Comparison of ENCODE assay signal across 21 cellular contexts in the genomic region with DNA sequence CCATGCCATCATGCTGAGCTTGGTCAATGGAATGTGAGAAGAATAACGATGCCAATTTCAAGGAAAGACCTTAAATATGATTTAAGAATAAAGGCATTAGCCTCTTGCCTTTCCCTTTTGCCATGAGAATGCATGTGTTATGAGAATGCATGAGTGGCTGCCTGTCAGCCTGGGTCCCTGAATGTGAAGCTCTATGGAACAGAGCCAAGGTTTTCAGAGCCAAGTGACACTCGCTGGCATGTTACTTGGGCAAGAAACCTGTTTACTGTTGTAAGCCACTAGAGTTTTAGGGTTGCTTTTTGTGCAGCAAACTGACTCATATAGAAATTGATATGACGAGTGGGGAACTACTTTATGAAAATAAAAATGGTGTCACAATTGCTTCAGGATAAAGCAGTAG.
DNase-seq lines count a peak whose midpoint lies in the region; TF ChIP-seq lines count a peak whose summit lies in the region.
"Had no signal": no experiment of that assay in that cellular context is flagged by ENCODE, and none has a peak within 500 bp of the region (broad histone marks: within the 10 kb centered on the region; RNA-seq: fewer than 3 reads in every experiment).

No MANE protein-coding gene starts in this region.

- TF ChIP-seq EP300 in Ishikawa (IDR thresholded peaks at IDR 0.05; ENCODE audit: borderline replicate concordance): no peak

- H3K4me3 ChIP-seq in BE2C (ENCODE audit: low read depth, low read length): no peak overlapping the region
- H3K4me3 ChIP-seq in left ventricle myocardium inferior: no peak overlapping the region
- H3K4me3 ChIP-seq: gastroesophageal sphincter, GM12878, spleen, tibial artery had no signal

- TF ChIP-seq CTCF in BE2C (IDR thresholded peaks at IDR 0.05; ENCODE audit: low read depth, low read length): no peak
- no peak for TF ChIP-seq CTCF in left ventricle myocardium inferior (IDR thresholded peaks at IDR 0.05; ENCODE audit: borderline replicate concordance)
- no peak for TF ChIP-seq CTCF in RWPE1 (conservative IDR thresholded peaks at IDR 0.05; ENCODE audit: low read depth)

- intact Hi-C loops in left ventricle myocardium inferior (cut with micrococcal nuclease): no loop called here

- peak overlapping the region; percentile 37 for H3K27ac ChIP-seq in left ventricle myocardium inferior (replicated peaks)
- H3K27ac ChIP-seq in RWPE1: no peak overlapping the region
- H3K27ac ChIP-seq: gastroesophageal sphincter, spleen, tibial artery, WERI-Rb-1 had no signal

- H3K36me3 ChIP-seq in BE2C (no peaks in the 10 kb centered on the region), left ventricle myocardium inferior (no peaks in the 10 kb centered on the region)
- H3K36me3 ChIP-seq: gastroesophageal sphincter, spleen, tibial artery, WERI-Rb-1 had no signal

- DNase-seq in BE2C (peak; percentile 36), NCI-H446 treated with DMSO at 0.1 percent for 48 hours (lab: John Stamatoyannopoulos, UW) (peak; percentile 51), left ventricle myocardium inferior (peak; percentile 24), activated gamma-delta T cell (lab: John Stamatoyannopoulos, UW) (no peak), RWPE1 (ENCODE audit: low spot score) (no peak)
- no peak for DNase-seq in activated CD8-positive, alpha-beta memory T cell treated with anti-CD3 and anti-CD28 coated beads, Interleukin-2, amount 50 U/mL, for 48 hours
- DNase-seq: activated CD4-positive, alpha-beta T cell treated with anti-CD3 and anti-CD28 coated beads, Interleukin-2, amount 50 U/mL, for 1 hour; CD4-positive, alpha-beta memory T cell; effector memory CD4-positive, alpha-beta T cell; kidney; naive B cell; NCI-H1092; NCI-H2227 treated with DMSO at 0.1 percent for 48 hours; spleen; stimulated activated CD4-positive, alpha-beta T cell treated with anti-CD3 and anti-CD28 coated beads, Interleukin-4, amount 100 ng/mL, for 4 hours; stimulated activated naive CD8-positive, alpha-beta T cell treated with anti-CD3 and anti-CD28 coated beads, Interleukin-15, Interleukin-2, amounts not matched to agents 100 U/mL and 50 U/mL, for 24 hours; tibial artery; WERI-Rb-1 had no signal

- POLR2A ChIA-PET in RWPE1 (lab: Yijun Ruan, JAX; ENCODE audit: low non-redundant PET): no interaction called here

- CTCF ChIA-PET in RWPE1 (lab: Yijun Ruan, JAX): no interaction called here

- H3K27me3 ChIP-seq in BE2C: no peaks in the 10 kb centered on the region
- H3K27me3 ChIP-seq in left ventricle myocardium inferior (ENCODE audit: low read depth): no peaks in the 10 kb centered on the region
- H3K27me3 ChIP-seq: gastroesophageal sphincter, tibial artery had no signal

- H3K4me1 ChIP-seq in BE2C: peaks cover 7% of the 10 kb centered on the region; the same call in 1 of the 2 replicates
- peaks cover 14% of the 10 kb centered on the region for H3K4me1 ChIP-seq in left ventricle myocardium inferior

- TF ChIP-seq RAD21 in Ishikawa (IDR thresholded peaks at IDR 0.05; ENCODE audit: low read depth): no peak

- no peaks in the 10 kb centered on the region for H3K9me3 ChIP-seq in BE2C
- no peaks in the 10 kb centered on the region for H3K9me3 ChIP-seq in left ventricle myocardium inferior (replicated peaks)
- H3K9me3 ChIP-seq: tibial artery had no signal

TF ChIP-seq in Ishikawa, 13 proteins besides CTCF, POLR2A, EP300 and RAD21:
- TF ChIP-seq TCF12 (IDR thresholded peaks at IDR 0.05; ENCODE audit: low read depth) (no peak), NFIC (IDR thresholded peaks at IDR 0.05) (0 out of 2 replicates have a peak, but pooled peaks have one; percentile 32), CREB1 (IDR thresholded peaks at IDR 0.05; ENCODE audit: low read depth) (no peak), YY1 (IDR thresholded peaks at IDR 0.05; ENCODE audit: low read depth) (no peak)
- TF ChIP-seq, protein P1, sequence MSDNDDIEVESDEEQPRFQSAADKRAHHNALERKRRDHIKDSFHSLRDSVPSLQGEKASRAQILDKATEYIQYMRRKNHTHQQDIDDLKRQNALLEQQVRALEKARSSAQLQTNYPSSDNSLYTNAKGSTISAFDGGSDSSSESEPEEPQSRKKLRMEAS (IDR thresholded peaks at IDR 0.05): no peak
- TF ChIP-seq, protein P2, sequence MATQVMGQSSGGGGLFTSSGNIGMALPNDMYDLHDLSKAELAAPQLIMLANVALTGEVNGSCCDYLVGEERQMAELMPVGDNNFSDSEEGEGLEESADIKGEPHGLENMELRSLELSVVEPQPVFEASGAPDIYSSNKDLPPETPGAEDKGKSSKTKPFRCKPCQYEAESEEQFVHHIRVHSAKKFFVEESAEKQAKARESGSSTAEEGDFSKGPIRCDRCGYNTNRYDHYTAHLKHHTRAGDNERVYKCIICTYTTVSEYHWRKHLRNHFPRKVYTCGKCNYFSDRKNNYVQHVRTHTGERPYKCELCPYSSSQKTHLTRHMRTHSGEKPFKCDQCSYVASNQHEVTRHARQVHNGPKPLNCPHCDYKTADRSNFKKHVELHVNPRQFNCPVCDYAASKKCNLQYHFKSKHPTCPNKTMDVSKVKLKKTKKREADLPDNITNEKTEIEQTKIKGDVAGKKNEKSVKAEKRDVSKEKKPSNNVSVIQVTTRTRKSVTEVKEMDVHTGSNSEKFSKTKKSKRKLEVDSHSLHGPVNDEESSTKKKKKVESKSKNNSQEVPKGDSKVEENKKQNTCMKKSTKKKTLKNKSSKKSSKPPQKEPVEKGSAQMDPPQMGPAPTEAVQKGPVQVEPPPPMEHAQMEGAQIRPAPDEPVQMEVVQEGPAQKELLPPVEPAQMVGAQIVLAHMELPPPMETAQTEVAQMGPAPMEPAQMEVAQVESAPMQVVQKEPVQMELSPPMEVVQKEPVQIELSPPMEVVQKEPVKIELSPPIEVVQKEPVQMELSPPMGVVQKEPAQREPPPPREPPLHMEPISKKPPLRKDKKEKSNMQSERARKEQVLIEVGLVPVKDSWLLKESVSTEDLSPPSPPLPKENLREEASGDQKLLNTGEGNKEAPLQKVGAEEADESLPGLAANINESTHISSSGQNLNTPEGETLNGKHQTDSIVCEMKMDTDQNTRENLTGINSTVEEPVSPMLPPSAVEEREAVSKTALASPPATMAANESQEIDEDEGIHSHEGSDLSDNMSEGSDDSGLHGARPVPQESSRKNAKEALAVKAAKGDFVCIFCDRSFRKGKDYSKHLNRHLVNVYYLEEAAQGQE (IDR thresholded peaks at IDR 0.05; ENCODE audit: low read depth): no peak

Comparison
In these comparisons a context has a peak if more than half of its experiments do, and no peak if none do; other contexts are left out.
1. DNase-seq: peak in BE2C (single experiment), NCI-H446 treated with DMSO at 0.1 percent for 48 hours (single experiment) and left ventricle myocardium inferior (single experiment); none in activated gamma-delta T cell (single experiment), RWPE1 (single experiment) and activated CD8-positive, alpha-beta memory T cell treated with anti-CD3 and anti-CD28 coated beads, Interleukin-2, amount 50 U/mL, for 48 hours (single experiment).